In the genomic region with DNA sequence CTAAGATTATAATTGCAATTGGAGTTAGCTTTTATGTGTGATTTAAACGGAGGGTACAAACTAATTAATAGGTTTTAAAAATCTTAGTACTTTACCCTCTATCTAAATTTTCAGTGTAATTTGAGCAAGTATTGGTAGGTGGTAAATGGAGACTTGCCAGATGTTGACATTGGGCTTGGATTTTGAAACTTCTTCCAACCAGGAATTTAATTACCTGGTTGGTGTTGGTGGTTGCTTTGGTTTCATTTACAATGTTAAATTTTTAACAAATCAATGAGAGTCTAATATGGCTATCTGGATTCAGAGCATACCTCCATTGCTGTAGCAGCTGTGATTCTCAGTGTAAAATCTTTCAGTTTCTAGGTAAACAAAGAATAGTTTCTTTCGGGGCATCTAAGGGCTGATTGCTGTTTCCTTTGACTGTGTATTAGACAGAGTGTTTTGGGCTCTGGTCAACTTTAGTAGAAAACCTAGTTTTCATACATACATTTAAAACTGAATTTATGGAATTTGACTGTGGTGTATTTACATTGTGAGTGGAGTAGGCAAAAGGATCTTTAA, we compare ENCODE assay signal across 8 cellular contexts. TPM values are rescaled to one million over a fixed set of nuclear protein-coding genes. Genes with fewer than 3 reads are reported as not detected.
DNase-seq lines count a peak whose midpoint lies in the region; ATAC-seq, FAIRE-seq and TF ChIP-seq lines count a peak whose summit lies in the region.

No MANE protein-coding gene starts in this region.

- H3K23ac ChIP-seq in trophoblast cell (ENCODE audit: low read length) = no peak overlapping the region

- H3K14ac ChIP-seq in trophoblast cell (ENCODE audit: low read length) = no peak overlapping the region

- H3K79me2 ChIP-seq in trophoblast cell (ENCODE audit: control insufficient read depth, insufficient read depth, low read length, poor library complexity) = peaks cover 14% of the 10 kb centered on the region

- H3K4me3 ChIP-seq in trophoblast cell (ENCODE audit: low read depth, low read length) = no peak overlapping the region

- H3K27me3 ChIP-seq in trophoblast cell (ENCODE audit: insufficient read depth, low read length) = no peaks in the 10 kb centered on the region

- H4K91ac ChIP-seq in trophoblast cell (ENCODE audit: low read depth, low read length) = no peak overlapping the region

- DNase-seq in dermis blood vessel endothelial cell (peak; percentile 32), trophoblast cell (no peak), HCEC 1CT (no peak), hepatic stellate cell (ENCODE audit: low spot score) (no peak), H54 (ENCODE audit: insufficient read length, low spot score) (no peak), NCI-H187 (lab: John Stamatoyannopoulos, UW) (no peak)

- no peak overlapping the region for H3K18ac ChIP-seq in trophoblast cell (ENCODE audit: low read length)

- peaks cover 0 to 2% of the 10 kb centered on the region in 2 experiments for H3K4me1 ChIP-seq in trophoblast cell (ENCODE audit: control insufficient read depth in 1 of 2, insufficient read depth in 2 of 2, low read length in 2 of 2)

- H2BK120ac ChIP-seq in trophoblast cell (ENCODE audit: insufficient read depth, low read length, poor library complexity) = no peak overlapping the region

- H3K27ac ChIP-seq in trophoblast cell (ENCODE audit: low read depth, low read length) = no peak overlapping the region

- H4K8ac ChIP-seq in trophoblast cell (ENCODE audit: low read depth, low read length) = no peak overlapping the region

- ATAC-seq in GM19043 (IDR thresholded peaks at IDR 0.05; ENCODE audit: low read depth, unreplicated experiment) (peak; percentile 58), HG03108 (IDR thresholded peaks at IDR 0.05; ENCODE audit: unreplicated experiment) (peak; percentile 37)

- H2AFZ ChIP-seq in trophoblast cell (ENCODE audit: insufficient read depth, low read length, poor library complexity) = no peak overlapping the region

- no peak overlapping the region for H3K9ac ChIP-seq in trophoblast cell (ENCODE audit: low read length)

- no peak overlapping the region for H2BK5ac ChIP-seq in trophoblast cell (ENCODE audit: low read depth, low read length, poor library complexity)

- H3K79me1 ChIP-seq in trophoblast cell (ENCODE audit: low read length) = peaks cover 13% of the 10 kb centered on the region

- FAIRE-seq in H54 (lab: Jason Lieb, UNC) = no peak

- peak overlapping the region; percentile 99 for H3K4me2 ChIP-seq in trophoblast cell (ENCODE audit: low read length)

- WGBS in trophoblast cell (ENCODE audit: extremely low coverage, insufficient coverage, insufficient read length) = no CpG with 5 or more reads among the region's 2 CpGs

- no peak overlapping the region for H2AK5ac ChIP-seq in trophoblast cell (ENCODE audit: low read length)

- H2BK12ac ChIP-seq in trophoblast cell (ENCODE audit: low read length) = no peak overlapping the region

- TF ChIP-seq POLR2A in H54 (IDR thresholded peaks at IDR 0.05; ENCODE audit: low read depth, low read length) = no peak

- H4K12ac ChIP-seq in trophoblast cell (ENCODE audit: low read depth, low read length) = no peak overlapping the region

- H3K9me3 ChIP-seq in trophoblast cell (ENCODE audit: insufficient read depth, low read depth, low read length) = no peaks in the 10 kb centered on the region

- peaks cover 0 to 2% of the 10 kb centered on the region in 2 experiments for H3K36me3 ChIP-seq in trophoblast cell (ENCODE audit: control insufficient read depth in 1 of 2, insufficient read depth in 2 of 2, low read length in 2 of 2)

- no peak overlapping the region for H3K4ac ChIP-seq in trophoblast cell (ENCODE audit: low read depth, low read length)

RNA-seq across cellular contexts. Expression of gene DAPK1, which starts 1.9 kb away (rescaled TPM):
- 51.6 and 55.0 TPM in 2 replicates for total RNA-seq in dermis blood vessel endothelial cell
- polyA plus RNA-seq in trophoblast cell (2013) = 19.7 and 20.7 TPM in 2 replicates
